Comparison of ENCODE assay signal across 8 cellular contexts in the genomic region with DNA sequence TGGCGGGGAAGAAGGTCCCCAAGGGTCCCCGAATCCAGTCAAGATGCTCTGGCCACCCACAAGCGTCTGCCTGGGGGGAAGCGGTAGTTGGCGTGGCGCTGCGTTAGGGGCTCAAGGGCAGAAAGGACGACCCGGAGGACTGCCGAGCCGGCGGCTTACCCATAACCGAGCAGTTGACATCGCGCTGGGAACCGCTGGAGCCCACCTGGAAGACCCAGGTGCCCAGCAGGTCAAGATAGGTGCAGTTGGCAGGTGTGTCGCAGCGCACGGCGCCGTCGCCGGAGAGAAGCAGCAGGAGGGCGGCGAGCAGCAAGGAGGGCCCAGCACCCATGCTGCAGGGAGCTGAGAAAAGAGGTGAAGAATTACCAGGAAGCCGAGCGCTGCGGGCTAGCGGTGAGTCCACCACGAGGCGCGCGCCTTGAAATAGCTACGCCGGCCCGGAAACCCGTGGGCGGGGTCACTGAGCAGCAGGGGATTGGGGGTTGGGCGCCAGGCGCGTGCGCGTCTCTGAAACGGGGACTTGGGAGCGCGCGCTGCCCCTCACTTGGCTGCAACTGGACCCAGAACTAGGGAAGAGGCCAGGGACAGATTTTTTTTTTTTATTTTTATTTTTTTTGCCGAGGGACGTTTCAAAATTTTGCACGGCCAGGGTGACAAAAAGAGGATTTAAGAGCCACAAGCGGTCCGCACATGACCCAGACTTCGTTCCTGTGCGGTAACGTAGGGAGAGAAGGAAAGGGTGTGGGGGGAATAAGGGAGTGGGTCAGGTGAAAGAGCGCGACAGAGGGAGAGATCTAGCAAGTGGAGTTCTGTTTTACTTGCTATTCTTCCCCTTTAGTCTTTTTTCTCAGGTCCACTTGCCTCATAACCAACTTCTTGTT. TPM values are rescaled to one million over a fixed set of nuclear protein-coding genes. Genes with fewer than 3 reads are reported as not detected.
DNase-seq lines count a peak whose midpoint lies in the region; ATAC-seq and TF ChIP-seq lines count a peak whose summit lies in the region.

Gene CTSC (minus strand): TSS at position 395 of the 881 bp plus-strand sequence. CDS start 64 bp downstream, at position 331.

- no peaks in the 10 kb centered on the region for H3K9me3 Mint-ChIP-seq in activated CD4-positive, alpha-beta T cell treated with anti-CD3 and anti-CD28 coated beads for 36 hours (ENCODE audit: low read depth)

- ATAC-seq in GM19035 (IDR thresholded peaks at IDR 0.05; ENCODE audit: unreplicated experiment) (peak; percentile 92), HG03280 (IDR thresholded peaks at IDR 0.05; ENCODE audit: unreplicated experiment) (peak; percentile 92)
- ATAC-seq in activated CD4-positive, alpha-beta T cell treated with anti-CD3 and anti-CD28 coated beads for 36 hours: peak; percentile 78

- H3K27ac ChIP-seq in colonic mucosa: peak within 1 kb of the TSS; percentile 82

- H3K27me3 ChIP-seq in colonic mucosa: no peaks in the 10 kb centered on the region

- H3K4me3 Mint-ChIP-seq in activated CD4-positive, alpha-beta T cell treated with anti-CD3 and anti-CD28 coated beads for 36 hours: peak within 1 kb of the TSS; percentile 99

- intact Hi-C loops in activated CD4-positive, alpha-beta T cell treated with anti-CD3 and anti-CD28 coated beads for 36 hours (cut with DNase I, micrococcal nuclease): loop anchor here (1.0 to 5.0 kb wide), 8 partner anchors 17 to 200 kb away; no protein-coding TSS in a partner anchor
- intact Hi-C loops in colonic mucosa (cut with DNase I): no loop called here

- TF ChIP-seq CTCF in AG10803 (conservative IDR thresholded peaks at IDR 0.05; ENCODE audit: low read length) (no peak), colonic mucosa (IDR thresholded peaks at IDR 0.05) (no peak)

- no peaks in the 10 kb centered on the region for H3K36me3 ChIP-seq in colonic mucosa

- peak; percentile 79 for DNase-seq in AG10803 (ENCODE audit: low read depth)
- DNase-seq in NCI-H510A (lab: John Stamatoyannopoulos, UW): peak; percentile 94
- DNase-seq in activated CD4-positive, alpha-beta T cell treated with anti-CD3 and anti-CD28 coated beads for 36 hours: peak; percentile 97
- DNase-seq in colonic mucosa: peak; percentile 96
- DNase-seq in left kidney (ENCODE audit: low read depth, low spot score): peak; percentile 96
- DNase-seq in stimulated activated CD4-positive, alpha-beta T cell treated with anti-CD3 and anti-CD28 coated beads, Interleukin-2, amount 100 ng/mL, for 24 hours: peak; percentile 94 to 96

- H3K27me3 Mint-ChIP-seq in activated CD4-positive, alpha-beta T cell treated with anti-CD3 and anti-CD28 coated beads for 36 hours: no peaks in the 10 kb centered on the region

- CTCF ChIA-PET in activated CD4-positive, alpha-beta T cell treated with anti-CD3 and anti-CD28 coated beads for 36 hours (lab: Charles Lee): interaction anchor here (0.9 to 1.5 kb wide), 5 partner anchors 15 to 134 kb away, joined by 3 to 11 read pairs (median 4); no protein-coding TSS in a partner anchor

- peak within 1 kb of the TSS; percentile 81 to 96 for H3K9ac ChIP-seq in colonic mucosa (ENCODE audit: low read depth in 2 of 2, low read length in 2 of 2)

- H3K4me1 ChIP-seq in colonic mucosa: no peaks in the 10 kb centered on the region

- H3K27ac Mint-ChIP-seq in activated CD4-positive, alpha-beta T cell treated with anti-CD3 and anti-CD28 coated beads for 36 hours: peak within 1 kb of the TSS; percentile 89

- POLR2A ChIA-PET in activated CD4-positive, alpha-beta T cell treated with anti-CD3 and anti-CD28 coated beads for 36 hours (lab: Charles Lee): interaction anchor here (0.6 to 2.2 kb wide), 6 partner anchors 10 to 187 kb away, joined by 4 to 13 read pairs (median 6); no protein-coding TSS in a partner anchor

- H3K4me1 Mint-ChIP-seq in activated CD4-positive, alpha-beta T cell treated with anti-CD3 and anti-CD28 coated beads for 36 hours: peaks cover 45% of the 10 kb centered on the region

- peaks cover 26% of the 10 kb centered on the region for H3K36me3 Mint-ChIP-seq in activated CD4-positive, alpha-beta T cell treated with anti-CD3 and anti-CD28 coated beads for 36 hours (ENCODE audit: low read depth)

- H3K9me3 ChIP-seq in colonic mucosa: no peaks in the 10 kb centered on the region

- H3K4me3 ChIP-seq in AG10803 (ENCODE audit: low read length) (peak within 1 kb of the TSS; percentile 96), colonic mucosa (peak within 1 kb of the TSS; percentile 67)

RNA-seq across cellular contexts. Expression of gene CTSC, which starts in this region (rescaled TPM):
- total RNA-seq in activated CD4-positive, alpha-beta T cell treated with anti-CD3 and anti-CD28 coated beads for 36 hours: 10 to 100 TPM; 53.1 to 59.4 TPM
- total RNA-seq in colonic mucosa: 100 to 1,000 TPM in 1 of 2 donors, 10 to 100 TPM in 1; 96.7 to 147 TPM

Comparison
In these comparisons a context has a peak if more than half of its experiments do, and no peak if none do; other contexts are left out.
1. Peak in every context shown above with its lines: DNase-seq, ATAC-seq, H3K4me3 ChIP-seq and H3K27ac ChIP-seq.